8 cellular contexts compared by ENCODE assay signal in the genomic region with DNA sequence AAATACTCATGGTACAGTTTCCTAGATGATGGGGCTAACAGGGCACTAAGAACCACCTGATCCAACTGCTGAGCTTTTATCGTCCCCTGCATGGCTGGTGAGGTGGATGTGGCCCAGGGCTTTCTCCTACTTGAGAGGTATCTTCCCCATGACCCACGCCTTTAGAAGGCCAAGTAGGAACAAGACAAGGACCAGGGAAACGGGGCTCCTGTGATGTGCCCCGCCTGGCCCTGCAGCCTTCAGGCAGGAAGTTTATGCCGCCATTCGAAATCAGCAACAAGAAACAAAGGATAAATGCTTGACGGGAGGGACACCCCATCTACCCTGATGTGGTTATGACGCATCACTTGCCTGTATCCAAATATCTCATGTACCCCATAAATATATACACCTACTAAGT. TPM values are rescaled to one million over a fixed set of nuclear protein-coding genes. Genes with fewer than 3 reads are reported as not detected.
"Had no signal": no experiment of that assay in that cellular context is flagged by ENCODE, and none has a peak within 500 bp of the region (broad histone marks: within the 10 kb centered on the region; RNA-seq: fewer than 3 reads in every experiment).

No MANE protein-coding gene starts in this region.

- DNase-seq: IMR-90, KBM-7 had no signal

- H3K27ac Mint-ChIP-seq: IgD-negative memory B cell had no signal

- H3K4me3 Mint-ChIP-seq: IgD-negative memory B cell had no signal

- H3K36me3 Mint-ChIP-seq: IgD-negative memory B cell had no signal

- H3K27ac ChIP-seq: HL-60 had no signal

- H3K4me3 ChIP-seq: K562 had no signal

RNA-seq across cellular contexts. Expression of a gene that starts 4.1 kb away (rescaled TPM):
- total RNA-seq: HepG2, HT-29, HT1080, IMR-90, K562 had no signal

RNA-seq across cellular contexts. Expression of a gene that starts 19.6 kb away (rescaled TPM):
- total RNA-seq: HepG2, HT-29, HT1080, IMR-90, K562 had no signal

RNA-seq across cellular contexts. Expression of a gene that starts 58.6 kb away (rescaled TPM):
- total RNA-seq: HepG2, HT-29, HT1080, IMR-90 had no signal
